ENCODE assay signal across 20 cellular contexts in genomic region chr2:198968585-198968984, GRCh38.
DNase-seq lines count a peak whose midpoint lies in the region; ATAC-seq, FAIRE-seq and TF ChIP-seq lines count a peak whose summit lies in the region.
"Had no signal": no experiment of that assay in that cellular context is flagged by ENCODE, and none has a peak within 500 bp of the region (broad histone marks: within the 10 kb centered on the region; RNA-seq: fewer than 3 reads in every experiment).

No MANE protein-coding gene starts in this region.

- H3K4me2 ChIP-seq in hepatocyte: peak overlapping the region; percentile 54
- H3K4me2 ChIP-seq: BLaER1 treated with 17β-estradiol and CSF1 and Interleukin-3, amounts not matched to agents 10 nM and 100 nM; GM23338 had no signal

- H3K27ac Mint-ChIP-seq in CD4-positive, alpha-beta memory T cell: no peak overlapping the region
- H3K27ac Mint-ChIP-seq in activated T-cell treated with anti-CD3 and anti-CD28 coated beads, Interleukin-2, amount 50 U/mL, for 72 hours: no peak overlapping the region
- H3K27ac Mint-ChIP-seq: B cell; CD8-positive, alpha-beta memory T cell; GM23338; IgD-negative memory B cell had no signal

- no peak for FAIRE-seq in small intestine (lab: Jason Lieb, UNC)
- FAIRE-seq: D721Med, G401.6, GM12891, GM19239, H54, HepG2 had no signal

- 50% methylated on average over 3 of the region's 3 CpGs for WGBS in hepatocyte (ENCODE audit: low lambda C conversion rate, missing lambda C conversion rate)
- WGBS in small intestine, 3 donors: 19 to 60% (median 42%) methylated on average over 3 of the region's 3 CpGs

- H3K27ac ChIP-seq in hepatocyte (peak overlapping the region; percentile 44), small intestine (ENCODE audit: low read depth in 1 of 2, low read length in 1 of 2) (no peak overlapping the region)
- no peak overlapping the region for H3K27ac ChIP-seq in CD4-positive, alpha-beta memory T cell (ENCODE audit: low read depth, low read length)
- H3K27ac ChIP-seq: BLaER1 treated with 17β-estradiol and CSF1 and Interleukin-3, amounts not matched to agents 10 nM and 100 nM had no signal

- CTCF ChIA-PET in CD4-positive, alpha-beta memory T cell (lab: Charles Lee; ENCODE audit: partially characterized antibody): no interaction called here

- no peaks in the 10 kb centered on the region for H4K20me1 ChIP-seq in hepatocyte (ENCODE audit: insufficient read depth, poor library complexity, severe bottlenecking)
- H4K20me1 ChIP-seq: BLaER1 treated with 17β-estradiol and CSF1 and Interleukin-3, amounts not matched to agents 10 nM and 100 nM had no signal

- POLR2A ChIA-PET in CD4-positive, alpha-beta memory T cell (lab: Charles Lee; ENCODE audit: partially characterized antibody): no interaction called here

- no peaks in the 10 kb centered on the region for H3K9me2 ChIP-seq in hepatocyte (replicated peaks; ENCODE audit: insufficient read depth)

- peaks cover 0 to 9% (median 3%) of the 10 kb centered on the region in 8 donors for H3K9me3 Mint-ChIP-seq in CD4-positive, alpha-beta memory T cell
- peaks cover 3 to 4% of the 10 kb centered on the region in 2 donors for H3K9me3 Mint-ChIP-seq in activated T-cell treated with anti-CD3 and anti-CD28 coated beads, Interleukin-2, amount 50 U/mL, for 72 hours
- H3K9me3 Mint-ChIP-seq: GM23338 had no signal

- H3K9me3 ChIP-seq in hepatocyte (ENCODE audit: low read depth): no peaks in the 10 kb centered on the region
- H3K9me3 ChIP-seq in small intestine (ENCODE audit: control insufficient read depth, low read depth): no peaks in the 10 kb centered on the region
- no peaks in the 10 kb centered on the region for H3K9me3 ChIP-seq in CD4-positive, alpha-beta memory T cell (ENCODE audit: control insufficient read depth in 1 of 2, low read length in 2 of 2)

- H3K79me2 ChIP-seq in hepatocyte: no peaks in the 10 kb centered on the region

- H3K36me3 ChIP-seq in hepatocyte (replicated peaks; ENCODE audit: insufficient read depth, low read depth) (no peaks in the 10 kb centered on the region), small intestine (ENCODE audit: control insufficient read depth in 2 of 2, insufficient read depth in 2 of 2, low read length in 2 of 2) (no peaks in the 10 kb centered on the region)
- no peaks in the 10 kb centered on the region for H3K36me3 ChIP-seq in CD4-positive, alpha-beta memory T cell (ENCODE audit: insufficient read depth, low read length)
- H3K36me3 ChIP-seq: BLaER1 treated with 17β-estradiol and CSF1 and Interleukin-3, amounts not matched to agents 10 nM and 100 nM had no signal

- no peak for ATAC-seq in activated T-cell treated with anti-CD3 and anti-CD28 coated beads, Interleukin-2, amount 50 U/mL, for 72 hours (replicated peaks in 1 of 2)
- ATAC-seq: GM23338, HepG2 had no signal

- H2AFZ ChIP-seq in hepatocyte: no peak overlapping the region
- H2AFZ ChIP-seq: GM23338 had no signal

- H3K4me1 Mint-ChIP-seq in CD4-positive, alpha-beta memory T cell: no peaks in the 10 kb centered on the region
- H3K4me1 Mint-ChIP-seq in activated T-cell treated with anti-CD3 and anti-CD28 coated beads, Interleukin-2, amount 50 U/mL, for 72 hours (ENCODE audit: low read depth): no peaks in the 10 kb centered on the region
- H3K4me1 Mint-ChIP-seq: B cell; CD8-positive, alpha-beta memory T cell; GM23338; IgD-negative memory B cell had no signal

- intact Hi-C loops in CD4-positive, alpha-beta memory T cell (cut with micrococcal nuclease): no loop called here

- H3K4me3 ChIP-seq in hepatocyte: no peak overlapping the region
- H3K4me3 ChIP-seq in small intestine (ENCODE audit: low read depth in 1 of 2, low read length in 2 of 2): no peak overlapping the region
- no peak overlapping the region for H3K4me3 ChIP-seq in CD4-positive, alpha-beta memory T cell (ENCODE audit: low read length in 2 of 2)
- H3K4me3 ChIP-seq: BLaER1 treated with 17β-estradiol and CSF1 and Interleukin-3, amounts not matched to agents 10 nM and 100 nM; GM23338 had no signal

- H3K27me3 ChIP-seq in hepatocyte: no peaks in the 10 kb centered on the region
- no peaks in the 10 kb centered on the region for H3K27me3 ChIP-seq in small intestine (ENCODE audit: control insufficient read depth in 2 of 2, insufficient read depth in 2 of 2, low read length in 2 of 2)
- no peaks in the 10 kb centered on the region for H3K27me3 ChIP-seq in CD4-positive, alpha-beta memory T cell (ENCODE audit: insufficient read depth, low read length)
- H3K27me3 ChIP-seq: BLaER1 treated with 17β-estradiol and CSF1 and Interleukin-3, amounts not matched to agents 10 nM and 100 nM had no signal

- H3K4me1 ChIP-seq in hepatocyte (ENCODE audit: insufficient read depth) (peaks cover 25% of the 10 kb centered on the region), small intestine (ENCODE audit: control insufficient read depth in 2 of 2, insufficient read depth in 1 of 2, low read depth in 1 of 2, low read length in 1 of 2) (peaks cover 0 to 3% of the 10 kb centered on the region in 2 donors)
- no peaks in the 10 kb centered on the region for H3K4me1 ChIP-seq in CD4-positive, alpha-beta memory T cell (ENCODE audit: insufficient read depth, low read length)
- H3K4me1 ChIP-seq: BLaER1 treated with 17β-estradiol and CSF1 and Interleukin-3, amounts not matched to agents 10 nM and 100 nM had no signal

- no peaks in the 10 kb centered on the region for H3K36me3 Mint-ChIP-seq in CD4-positive, alpha-beta memory T cell
- H3K36me3 Mint-ChIP-seq in activated T-cell treated with anti-CD3 and anti-CD28 coated beads, Interleukin-2, amount 50 U/mL, for 72 hours (ENCODE audit: insufficient read depth in 2 of 2): no peaks in the 10 kb centered on the region
- H3K36me3 Mint-ChIP-seq: CD8-positive, alpha-beta memory T cell; IgD-negative memory B cell had no signal

- DNase-seq in LoVo (ENCODE audit: low spot score) (peak; percentile 2), hepatocyte (ENCODE audit: low spot score) (peak; percentile 29), mucosa of gallbladder (ENCODE audit: low spot score) (peak; percentile 13), small intestine (peak; percentile 75), NCI-H187 (lab: John Stamatoyannopoulos, UW) (no peak)
- no peak for DNase-seq in CD4-positive, alpha-beta memory T cell
- DNase-seq in activated T-cell treated with anti-CD3 and anti-CD28 coated beads, Interleukin-2, amount 50 U/mL, for 72 hours: no peak
- no peak for DNase-seq in stimulated activated CD8-positive, alpha-beta memory T cell treated with anti-CD3 and anti-CD28 coated beads, Interleukin-4, amount 100 ng/mL, for 48 hours
- DNase-seq: CD8-positive, alpha-beta memory T cell; HCEC 1CT had no signal

- no peak for TF ChIP-seq CTCF in hepatocyte (IDR thresholded peaks at IDR 0.05; ENCODE audit: poor library complexity)

- H3K4me3 Mint-ChIP-seq in CD4-positive, alpha-beta memory T cell: no peak overlapping the region
- no peak overlapping the region for H3K4me3 Mint-ChIP-seq in activated T-cell treated with anti-CD3 and anti-CD28 coated beads, Interleukin-2, amount 50 U/mL, for 72 hours
- H3K4me3 Mint-ChIP-seq: B cell; CD8-positive, alpha-beta memory T cell; GM23338; IgD-negative memory B cell had no signal

- no peaks in the 10 kb centered on the region for H3K27me3 Mint-ChIP-seq in CD4-positive, alpha-beta memory T cell
- no peaks in the 10 kb centered on the region for H3K27me3 Mint-ChIP-seq in activated T-cell treated with anti-CD3 and anti-CD28 coated beads, Interleukin-2, amount 50 U/mL, for 72 hours (ENCODE audit: low read depth)
- H3K27me3 Mint-ChIP-seq: B cell; CD8-positive, alpha-beta memory T cell; IgD-negative memory B cell had no signal

Comparison
In these comparisons a context has a peak if more than half of its experiments do, and no peak if none do; other contexts are left out.
1. DNase-seq: peak in LoVo (single experiment), hepatocyte (single experiment), mucosa of gallbladder (single experiment) and small intestine (single experiment); none in CD4-positive, alpha-beta memory T cell (0 of 5), activated T-cell treated with anti-CD3 and anti-CD28 coated beads, Interleukin-2, amount 50 U/mL, for 72 hours (0 of 2), stimulated activated CD8-positive, alpha-beta memory T cell treated with anti-CD3 and anti-CD28 coated beads, Interleukin-4, amount 100 ng/mL, for 48 hours (single experiment) and NCI-H187 (0 of 2).